Comparison of ENCODE assay signal across 8 cellular contexts in the genomic region with DNA sequence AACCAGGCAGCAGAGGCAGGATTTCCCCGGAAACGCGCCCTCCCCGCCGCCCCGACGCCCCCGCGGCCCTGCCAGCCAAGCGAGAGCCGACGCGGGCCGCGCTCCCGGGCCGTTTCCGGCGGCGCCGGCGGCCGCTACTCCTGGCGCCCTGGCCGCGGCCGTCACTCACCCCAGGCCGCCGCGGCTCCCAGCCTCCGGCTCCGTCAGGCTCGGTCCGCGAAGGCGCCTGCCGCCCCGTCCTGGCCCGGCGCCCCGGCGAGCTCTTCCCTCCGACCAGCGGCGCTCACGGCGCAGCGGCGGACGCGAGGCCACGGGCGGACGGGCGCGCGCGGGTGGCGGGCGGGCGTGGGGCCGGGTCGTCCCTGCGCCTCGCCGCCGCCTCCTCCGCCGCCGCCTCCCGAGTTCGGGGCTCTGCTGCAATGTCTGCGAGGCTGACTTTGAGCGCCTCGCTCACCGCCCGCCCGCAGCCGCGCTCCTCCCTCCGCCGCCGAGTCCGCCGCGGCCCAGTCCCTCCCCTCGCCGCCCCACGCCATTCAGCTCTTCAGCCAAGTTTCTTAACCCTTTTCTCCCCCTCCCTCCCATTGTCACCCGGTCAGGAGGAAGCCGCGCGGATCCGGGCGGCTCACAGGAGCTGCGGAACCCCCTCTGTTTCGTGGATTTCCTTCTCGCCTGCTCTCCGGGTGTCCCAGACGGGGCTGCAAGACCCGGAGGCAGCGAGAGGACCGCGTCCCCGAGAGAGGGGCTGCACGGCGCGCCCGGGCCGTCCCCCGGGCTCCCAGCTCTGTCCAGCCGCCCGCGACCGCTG. TPM values are rescaled to one million over a fixed set of nuclear protein-coding genes. Genes with fewer than 3 reads are reported as not detected.
A peak's percentile ranks its signal among the peaks of the same experiment; 100 is the strongest.
DNase-seq lines count a peak whose midpoint lies in the region; ATAC-seq and TF ChIP-seq lines count a peak whose summit lies in the region.

A gene with protein sequence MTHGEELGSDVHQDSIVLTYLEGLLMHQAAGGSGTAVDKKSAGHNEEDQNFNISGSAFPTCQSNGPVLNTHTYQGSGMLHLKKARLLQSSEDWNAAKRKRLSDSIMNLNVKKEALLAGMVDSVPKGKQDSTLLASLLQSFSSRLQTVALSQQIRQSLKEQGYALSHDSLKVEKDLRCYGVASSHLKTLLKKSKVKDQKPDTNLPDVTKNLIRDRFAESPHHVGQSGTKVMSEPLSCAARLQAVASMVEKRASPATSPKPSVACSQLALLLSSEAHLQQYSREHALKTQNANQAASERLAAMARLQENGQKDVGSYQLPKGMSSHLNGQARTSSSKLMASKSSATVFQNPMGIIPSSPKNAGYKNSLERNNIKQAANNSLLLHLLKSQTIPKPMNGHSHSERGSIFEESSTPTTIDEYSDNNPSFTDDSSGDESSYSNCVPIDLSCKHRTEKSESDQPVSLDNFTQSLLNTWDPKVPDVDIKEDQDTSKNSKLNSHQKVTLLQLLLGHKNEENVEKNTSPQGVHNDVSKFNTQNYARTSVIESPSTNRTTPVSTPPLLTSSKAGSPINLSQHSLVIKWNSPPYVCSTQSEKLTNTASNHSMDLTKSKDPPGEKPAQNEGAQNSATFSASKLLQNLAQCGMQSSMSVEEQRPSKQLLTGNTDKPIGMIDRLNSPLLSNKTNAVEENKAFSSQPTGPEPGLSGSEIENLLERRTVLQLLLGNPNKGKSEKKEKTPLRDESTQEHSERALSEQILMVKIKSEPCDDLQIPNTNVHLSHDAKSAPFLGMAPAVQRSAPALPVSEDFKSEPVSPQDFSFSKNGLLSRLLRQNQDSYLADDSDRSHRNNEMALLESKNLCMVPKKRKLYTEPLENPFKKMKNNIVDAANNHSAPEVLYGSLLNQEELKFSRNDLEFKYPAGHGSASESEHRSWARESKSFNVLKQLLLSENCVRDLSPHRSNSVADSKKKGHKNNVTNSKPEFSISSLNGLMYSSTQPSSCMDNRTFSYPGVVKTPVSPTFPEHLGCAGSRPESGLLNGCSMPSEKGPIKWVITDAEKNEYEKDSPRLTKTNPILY (N-terminal part only) (minus strand): TSS at position 425 of the 805 bp plus-strand sequence. CDS start 96,808 bp downstream, outside the sequence.

- H3K27ac ChIP-seq in suprapubic skin: peak within 1 kb of the TSS; percentile 95

- peaks cover 37% of the 10 kb centered on the region for H3K4me1 ChIP-seq in suprapubic skin

- TF ChIP-seq CTCF in omental fat pad (IDR thresholded peaks at IDR 0.05): no peak
- no peak for TF ChIP-seq CTCF in suprapubic skin (IDR thresholded peaks at IDR 0.05)

- peak within 1 kb of the TSS; percentile 98 for H3K27ac Mint-ChIP-seq in activated naive CD8-positive, alpha-beta T cell

- no peak; the same call in 1 of the 2 replicates for TF ChIP-seq RAD21 in Ishikawa (IDR thresholded peaks at IDR 0.05; ENCODE audit: low read depth)

- no peaks in the 10 kb centered on the region for H3K9me3 Mint-ChIP-seq in activated naive CD8-positive, alpha-beta T cell (ENCODE audit: low read depth)

- no peaks in the 10 kb centered on the region for H3K36me3 ChIP-seq in suprapubic skin

- TF ChIP-seq EP300 in Ishikawa (IDR thresholded peaks at IDR 0.05; ENCODE audit: borderline replicate concordance) (peak; percentile 48), suprapubic skin (IDR thresholded peaks at IDR 0.05) (no peak)

- TF ChIP-seq POLR2A in suprapubic skin (IDR thresholded peaks at IDR 0.05): peak; percentile 73 to 84

- H3K4me3 Mint-ChIP-seq in activated naive CD8-positive, alpha-beta T cell: peak within 1 kb of the TSS; percentile 95

- DNase-seq in D341Med (ENCODE audit: low spot score) (peak; percentile 90), SKM-1 (lab: John Stamatoyannopoulos, UW; ENCODE audit: unreplicated experiment) (peak; percentile 83), glomerular endothelial cell (ENCODE audit: extremely low read depth, low read depth, low spot score) (no peak), omental fat pad (ENCODE audit: low spot score) (peak; percentile 31), suprapubic skin (ENCODE audit: low spot score in 2 of 2) (peak; percentile 91 to 93)

- no peaks in the 10 kb centered on the region for H3K27me3 ChIP-seq in suprapubic skin

- H3K27me3 Mint-ChIP-seq in activated naive CD8-positive, alpha-beta T cell: no peaks in the 10 kb centered on the region

- ATAC-seq in GM21529 (IDR thresholded peaks at IDR 0.05; ENCODE audit: unreplicated experiment): peak; percentile 71
- ATAC-seq in omental fat pad (ENCODE audit: low FRiP score): peak; percentile 89

- WGBS in suprapubic skin: 0% methylated on average over 17 of the region's 115 CpGs

- no peaks in the 10 kb centered on the region for H3K9me3 ChIP-seq in suprapubic skin

- peaks cover 44% of the 10 kb centered on the region for H3K4me1 Mint-ChIP-seq in activated naive CD8-positive, alpha-beta T cell (ENCODE audit: low read depth)

- H3K36me3 Mint-ChIP-seq in activated naive CD8-positive, alpha-beta T cell: no peaks in the 10 kb centered on the region

- H3K4me3 ChIP-seq in suprapubic skin: peak within 1 kb of the TSS; percentile 92

TF ChIP-seq in Ishikawa, 13 proteins besides CTCF, POLR2A, EP300 and RAD21:
- peak; percentile 86 for TF ChIP-seq ZBTB7A (IDR thresholded peaks at IDR 0.05; ENCODE audit: low read depth)
- TF ChIP-seq TAF1 (IDR thresholded peaks at IDR 0.05; ENCODE audit: low read depth): peak; percentile 62
- no peak; the same call in 1 of the 2 replicates for TF ChIP-seq TEAD4 (IDR thresholded peaks at IDR 0.05)
- TF ChIP-seq, protein P1, sequence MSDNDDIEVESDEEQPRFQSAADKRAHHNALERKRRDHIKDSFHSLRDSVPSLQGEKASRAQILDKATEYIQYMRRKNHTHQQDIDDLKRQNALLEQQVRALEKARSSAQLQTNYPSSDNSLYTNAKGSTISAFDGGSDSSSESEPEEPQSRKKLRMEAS (IDR thresholded peaks at IDR 0.05): peak; percentile 13; the same call in 1 of the 2 replicates
- peak; percentile 9; the same call in 1 of the 2 replicates for TF ChIP-seq EGR1 (IDR thresholded peaks at IDR 0.05)
- TF ChIP-seq, protein P2, sequence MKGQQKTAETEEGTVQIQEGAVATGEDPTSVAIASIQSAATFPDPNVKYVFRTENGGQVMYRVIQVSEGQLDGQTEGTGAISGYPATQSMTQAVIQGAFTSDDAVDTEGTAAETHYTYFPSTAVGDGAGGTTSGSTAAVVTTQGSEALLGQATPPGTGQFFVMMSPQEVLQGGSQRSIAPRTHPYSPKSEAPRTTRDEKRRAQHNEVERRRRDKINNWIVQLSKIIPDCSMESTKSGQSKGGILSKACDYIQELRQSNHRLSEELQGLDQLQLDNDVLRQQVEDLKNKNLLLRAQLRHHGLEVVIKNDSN (IDR thresholded peaks at IDR 0.05): no peak
- TF ChIP-seq NFIC (IDR thresholded peaks at IDR 0.05): peak; percentile 77
- no peak for TF ChIP-seq CREB1 (IDR thresholded peaks at IDR 0.05; ENCODE audit: low read depth)
TF ChIP-seq in Ishikawa: peak in this region for 5.

RNA-seq across cellular contexts. Expression of the gene that starts here (rescaled TPM):
- total RNA-seq in glomerular endothelial cell: 44.9 and 54.1 TPM in 2 replicates
- total RNA-seq in omental fat pad: 10 to 100 TPM; 37.2 to 86.3 (median 60.7) TPM
- total RNA-seq in suprapubic skin: 10 to 100 TPM; 15.8 to 23.6 (median 18.0) TPM
